9 cellular contexts compared by ENCODE assay signal in genomic region chr7:99140813-99141212, GRCh38. TPM values are rescaled to one million over a fixed set of nuclear protein-coding genes. Genes with fewer than 3 reads are reported as not detected.
DNase-seq lines count a peak whose midpoint lies in the region; ATAC-seq and TF ChIP-seq lines count a peak whose summit lies in the region.
"Had no signal": no experiment of that assay in that cellular context is flagged by ENCODE, and none has a peak within 500 bp of the region (broad histone marks: within the 10 kb centered on the region; RNA-seq: fewer than 3 reads in every experiment).

No MANE protein-coding gene starts in this region.

- peak overlapping the region; percentile 87 for H3K4me3 Mint-ChIP-seq in activated CD4-positive, alpha-beta memory T cell treated with anti-CD3 and anti-CD28 coated beads, Interleukin-2, amount 10 ng/mL, durations not matched to agents 7 days and 5 days
- H3K4me3 Mint-ChIP-seq in stimulated activated naive CD8-positive, alpha-beta T cell treated with anti-CD3 and anti-CD28 coated beads, Interleukin-15, amount 100 ng/mL, for 72 hours, result peak overlapping the region; percentile 90 to 92

- H3K4me1 ChIP-seq in foreskin keratinocyte, result peaks cover 30% of the 10 kb centered on the region

- DNase-seq in HFF-Myc (ENCODE audit: extremely low read depth, low read depth) (no peak), foreskin keratinocyte (no peak), middle frontal gyrus (ENCODE audit: extremely low spot score, low spot score) (no peak), A172 (ENCODE audit: low spot score) (no peak)
- DNase-seq in activated CD4-positive, alpha-beta memory T cell treated with anti-CD3 and anti-CD28 coated beads, Interleukin-2, amount 10 ng/mL, durations not matched to agents 7 days and 5 days, result no peak
- DNase-seq in stimulated activated naive CD8-positive, alpha-beta T cell treated with anti-CD3 and anti-CD28 coated beads, Interleukin-15, amount 100 ng/mL, for 72 hours, result no peak
- DNase-seq: Peyer's patch had no signal

- peaks cover 10% of the 10 kb centered on the region for H3K36me3 Mint-ChIP-seq in activated CD4-positive, alpha-beta memory T cell treated with anti-CD3 and anti-CD28 coated beads, Interleukin-2, amount 10 ng/mL, durations not matched to agents 7 days and 5 days (ENCODE audit: low read depth)

- TF ChIP-seq CTCF in HFF-Myc (IDR thresholded peaks at IDR 0.05; ENCODE audit: low read depth, low read length, missing control alignments), result no peak
- no peak for TF ChIP-seq CTCF in foreskin keratinocyte (conservative IDR thresholded peaks at IDR 0.05)

- peak overlapping the region; percentile 89 for H3K27ac ChIP-seq in foreskin keratinocyte

- H3K27ac Mint-ChIP-seq in activated CD4-positive, alpha-beta memory T cell treated with anti-CD3 and anti-CD28 coated beads, Interleukin-2, amount 10 ng/mL, durations not matched to agents 7 days and 5 days, result no peak overlapping the region
- no peak overlapping the region for H3K27ac Mint-ChIP-seq in stimulated activated naive CD8-positive, alpha-beta T cell treated with anti-CD3 and anti-CD28 coated beads, Interleukin-15, amount 100 ng/mL, for 72 hours

- no peaks in the 10 kb centered on the region for H3K9me3 Mint-ChIP-seq in activated CD4-positive, alpha-beta memory T cell treated with anti-CD3 and anti-CD28 coated beads, Interleukin-2, amount 10 ng/mL, durations not matched to agents 7 days and 5 days
- no peaks in the 10 kb centered on the region for H3K9me3 Mint-ChIP-seq in stimulated activated naive CD8-positive, alpha-beta T cell treated with anti-CD3 and anti-CD28 coated beads, Interleukin-15, amount 100 ng/mL, for 72 hours

- no peaks in the 10 kb centered on the region for H3K27me3 Mint-ChIP-seq in activated CD4-positive, alpha-beta memory T cell treated with anti-CD3 and anti-CD28 coated beads, Interleukin-2, amount 10 ng/mL, durations not matched to agents 7 days and 5 days
- H3K27me3 Mint-ChIP-seq in stimulated activated naive CD8-positive, alpha-beta T cell treated with anti-CD3 and anti-CD28 coated beads, Interleukin-15, amount 100 ng/mL, for 72 hours, result no peaks in the 10 kb centered on the region

- POLR2A ChIA-PET in activated CD4-positive, alpha-beta memory T cell treated with anti-CD3 and anti-CD28 coated beads, Interleukin-2, amount 10 ng/mL, durations not matched to agents 7 days and 5 days (lab: Charles Lee), result interaction anchor here (1.8 kb wide), 1 partner anchor 8 kb away, joined by 5 read pairs; no protein-coding TSS in a partner anchor

- H3K27me3 ChIP-seq in foreskin keratinocyte, result no peaks in the 10 kb centered on the region
- H3K27me3 ChIP-seq: Peyer's patch had no signal

- ATAC-seq in foreskin keratinocyte (no peak), GM21515 (IDR thresholded peaks at IDR 0.05; ENCODE audit: unreplicated experiment) (no peak)
- ATAC-seq in stimulated activated naive CD8-positive, alpha-beta T cell treated with anti-CD3 and anti-CD28 coated beads, Interleukin-15, amount 100 ng/mL, for 72 hours, result no peak

- peak overlapping the region; percentile 57; the same call in 1 of the 2 replicates for H3K4me3 ChIP-seq in HFF-Myc (replicated peaks; ENCODE audit: low read depth, low read length)
- H3K4me3 ChIP-seq: HAP-1 had no signal

- CTCF ChIA-PET in activated CD4-positive, alpha-beta memory T cell treated with anti-CD3 and anti-CD28 coated beads, Interleukin-2, amount 10 ng/mL, durations not matched to agents 7 days and 5 days (lab: Charles Lee), result no interaction called here

- H3K4me1 Mint-ChIP-seq in activated CD4-positive, alpha-beta memory T cell treated with anti-CD3 and anti-CD28 coated beads, Interleukin-2, amount 10 ng/mL, durations not matched to agents 7 days and 5 days, result peaks cover 43% of the 10 kb centered on the region
- peaks cover 66% of the 10 kb centered on the region for H3K4me1 Mint-ChIP-seq in stimulated activated naive CD8-positive, alpha-beta T cell treated with anti-CD3 and anti-CD28 coated beads, Interleukin-15, amount 100 ng/mL, for 72 hours

RNA-seq across cellular contexts. Expression of gene SMURF1, which starts 3.1 kb away (rescaled TPM):
- total RNA-seq in activated CD4-positive, alpha-beta memory T cell treated with anti-CD3 and anti-CD28 coated beads, Interleukin-2, amount 10 ng/mL, durations not matched to agents 7 days and 5 days, result 10 to 100 TPM; 15.9 to 17.6 TPM
- total RNA-seq in foreskin keratinocyte, result 23.8 and 32.1 TPM in 2 replicates
- 7.8 and 9.3 TPM in 2 replicates for polyA plus RNA-seq in foreskin keratinocyte
- 19.7 and 20.0 TPM in 2 replicates for total RNA-seq in A172 (2014; rRNA removed; shearing (Covaris generic))
